Comparison of ENCODE assay signal across 8 cellular contexts in the genomic region with DNA sequence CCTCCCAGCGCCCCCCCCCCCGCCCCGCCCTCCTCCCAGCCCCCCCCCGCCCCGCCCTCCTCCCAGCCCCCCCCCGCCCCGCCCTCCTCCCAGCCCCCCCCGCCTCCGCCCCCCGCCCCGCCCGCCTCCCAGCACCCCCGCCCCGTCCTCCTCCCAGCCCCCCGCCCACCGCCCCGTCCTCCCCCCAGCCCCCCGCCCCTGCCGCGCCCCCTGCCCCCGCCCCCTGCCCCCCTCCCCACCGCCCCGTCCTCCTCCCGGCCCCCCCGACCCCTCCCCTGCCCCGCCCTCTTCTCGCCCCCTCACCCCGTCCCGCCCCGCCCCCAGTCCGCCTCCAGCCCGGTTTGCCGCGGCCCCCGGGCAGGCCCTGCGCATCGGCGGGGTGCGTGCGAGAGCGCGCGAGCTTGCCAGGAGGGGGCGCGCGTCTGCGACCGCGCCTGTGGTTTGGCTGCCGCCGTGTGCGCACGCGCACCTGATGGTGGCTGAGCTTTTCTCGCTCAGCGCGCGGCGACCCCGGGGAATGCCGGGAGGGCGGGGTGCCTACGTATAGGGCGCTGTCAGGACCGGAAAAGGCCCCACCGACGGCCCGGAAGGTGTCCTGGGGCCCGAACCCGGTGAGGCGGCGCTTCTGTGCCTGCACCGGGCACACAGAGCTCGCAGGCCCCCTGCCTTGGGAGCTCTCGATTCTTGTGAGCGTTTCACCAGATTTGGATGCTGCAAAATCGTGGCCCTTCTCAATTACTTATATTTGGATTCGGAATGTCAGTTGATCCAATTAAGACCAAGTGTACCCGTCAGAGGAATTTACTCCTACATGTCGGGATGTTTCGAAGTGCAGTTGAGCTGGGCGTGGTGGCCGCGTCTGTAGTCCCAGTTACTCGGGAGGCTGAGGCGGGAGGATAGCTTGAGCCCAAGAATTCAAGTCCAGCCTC. TPM values are rescaled to one million over a fixed set of nuclear protein-coding genes. Genes with fewer than 3 reads are reported as not detected.
A peak's percentile ranks its signal among the peaks of the same experiment; 100 is the strongest.
DNase-seq lines count a peak whose midpoint lies in the region; ATAC-seq and TF ChIP-seq lines count a peak whose summit lies in the region.

No MANE protein-coding gene starts in this region.

- H3K27me3 ChIP-seq in colonic mucosa = no peaks in the 10 kb centered on the region

- TF ChIP-seq CTCF in CD14-positive monocyte (IDR thresholded peaks at IDR 0.05) (peak; percentile 55), colonic mucosa (IDR thresholded peaks at IDR 0.05) (peak; percentile 65)

- peaks cover 12% of the 10 kb centered on the region for H3K4me1 ChIP-seq in colonic mucosa

- H3K27me3 Mint-ChIP-seq in CD14-positive monocyte (ENCODE audit: low read depth in 3 of 3) = peaks cover 3 to 4% (median 3%) of the 10 kb centered on the region in 3 donors

- peak overlapping the region; percentile 88 for H3K27ac ChIP-seq in colonic mucosa

- H3K4me1 Mint-ChIP-seq in CD14-positive monocyte = peaks cover 27% of the 10 kb centered on the region

- DNase-seq in CD14-positive monocyte (ENCODE audit: low spot score) = peak; percentile 92
- peak; percentile 61 for DNase-seq in NCI-H524 treated with DMSO at 0.1 percent for 48 hours (lab: John Stamatoyannopoulos, UW)
- DNase-seq in activated CD4-positive, alpha-beta T cell treated with anti-CD3 and anti-CD28 coated beads for 48 hours = peak; percentile 98
- DNase-seq in colonic mucosa = peak; percentile 98
- peak; percentile 98 for DNase-seq in left lobe of liver (ENCODE audit: low spot score)
- DNase-seq in stimulated activated CD4-positive, alpha-beta T cell treated with anti-CD3 and anti-CD28 coated beads, Interleukin-1b, Interleukin-23, amount 100 ng/mL, for 48 hours = peak; percentile 97

- ATAC-seq in GM19351 (IDR thresholded peaks at IDR 0.05; ENCODE audit: unreplicated experiment) (peak; percentile 86), HG03469 (IDR thresholded peaks at IDR 0.05; ENCODE audit: unreplicated experiment) (peak; percentile 66), left lobe of liver (peak; percentile 86)

- H3K27ac Mint-ChIP-seq in CD14-positive monocyte = peak overlapping the region; percentile 91 to 97 (median 95)

- H3K9me3 ChIP-seq in colonic mucosa = no peaks in the 10 kb centered on the region

- intact Hi-C loops in CD14-positive monocyte (cut with micrococcal nuclease) (loop anchor here in 1 of 2 donors (5.0 kb wide), 1 partner anchor 35 kb away; the partner anchor contains the start of gene TSPO), colonic mucosa (cut with DNase I) (no loop called here)

- no peaks in the 10 kb centered on the region for H3K36me3 ChIP-seq in colonic mucosa

- H3K36me3 Mint-ChIP-seq in CD14-positive monocyte = peaks cover 7 to 8% of the 10 kb centered on the region in 2 donors

- H3K4me3 ChIP-seq in colonic mucosa = peak overlapping the region; percentile 31

- H3K9ac ChIP-seq in colonic mucosa (ENCODE audit: low read depth in 2 of 2, low read length in 2 of 2) = peak overlapping the region; percentile 51

- H3K9me3 Mint-ChIP-seq in CD14-positive monocyte = peaks cover 0 to 12% (median 7%) of the 10 kb centered on the region in 7 donors

- H3K4me3 Mint-ChIP-seq in CD14-positive monocyte = peak overlapping the region; percentile 76 to 84

RNA-seq across cellular contexts. Expression of gene TTLL12, which starts 0.5 kb away (rescaled TPM):
- polyA plus RNA-seq in CD14-positive monocyte = 10 to 100 TPM; 16.5 to 16.6 TPM
- total RNA-seq in colonic mucosa = 100 to 1,000 TPM in 1 of 2 donors, 10 to 100 TPM in 1; 89.3 to 147 TPM
- 26.6 TPM for total RNA-seq in left lobe of liver

RNA-seq across cellular contexts. Expression of gene TSPO, which starts 36.1 kb away (rescaled TPM):
- polyA plus RNA-seq in CD14-positive monocyte = 1,000 to 10,000 TPM; 2,230 to 2,663 TPM
- total RNA-seq in colonic mucosa = 100 to 1,000 TPM; 266 to 426 TPM
- 32.2 TPM for total RNA-seq in left lobe of liver

RNA-seq across cellular contexts. Expression of gene MCAT, which starts 44.2 kb away (rescaled TPM):
- polyA plus RNA-seq in CD14-positive monocyte = 1 to 10 TPM; 6.8 to 8.9 TPM
- total RNA-seq in colonic mucosa = 10 to 100 TPM; 17.9 to 35.1 TPM
- 13.6 TPM for total RNA-seq in left lobe of liver

Comparison
In these comparisons a context has a peak if more than half of its experiments do, and no peak if none do; other contexts are left out.
1. Peak in every context shown above with its lines: DNase-seq, ATAC-seq, H3K4me3 ChIP-seq and H3K27ac ChIP-seq.